23 cellular contexts compared by ENCODE assay signal in the genomic region with DNA sequence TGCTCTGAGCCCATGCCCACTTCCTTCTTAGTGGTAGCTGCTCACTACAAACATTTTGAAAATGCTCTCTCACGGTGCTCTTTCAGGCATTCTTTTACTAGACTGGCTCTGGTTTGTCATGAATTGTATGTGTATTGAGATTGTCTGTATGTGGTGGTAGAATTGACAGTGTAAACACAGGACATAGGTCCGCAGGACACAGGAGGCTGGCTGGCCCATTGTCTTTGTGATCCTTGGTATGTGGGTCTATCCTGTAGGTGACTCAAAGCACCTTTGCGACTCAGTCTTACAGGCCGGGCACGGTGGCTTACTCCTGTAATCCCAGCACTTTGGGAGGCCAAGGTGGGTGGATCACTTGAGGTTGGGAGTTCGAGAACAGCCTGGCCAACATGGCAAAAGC.
DNase-seq lines count a peak whose midpoint lies in the region; ATAC-seq and TF ChIP-seq lines count a peak whose summit lies in the region.
"Had no signal": no experiment of that assay in that cellular context is flagged by ENCODE, and none has a peak within 500 bp of the region (broad histone marks: within the 10 kb centered on the region; RNA-seq: fewer than 3 reads in every experiment).

No MANE protein-coding gene starts in this region.

- no peaks in the 10 kb centered on the region for H3K36me3 Mint-ChIP-seq in neural crest cell (ENCODE audit: low read depth)

- H3K4me1 ChIP-seq in esophagus squamous epithelium: peaks cover 0 to 18% (median 0%) of the 10 kb centered on the region in 3 donors
- H3K4me1 ChIP-seq: BLaER1 treated with 17β-estradiol and CSF1 and Interleukin-3, amounts not matched to agents 10 nM and 100 nM; SJSA1 had no signal

- peak; percentile 28 for DNase-seq in Jurkat, Clone E6-1 (ENCODE audit: low read depth, low spot score)
- DNase-seq in dermis blood vessel endothelial cell: peak; percentile 26
- no peak for DNase-seq in esophagus squamous epithelium (lab: John Stamatoyannopoulos, UW)
- no peak for DNase-seq in neural crest cell (ENCODE audit: low read depth, low spot score)
- no peak for DNase-seq in NCI-H1436 treated with DMSO at 0.1 percent for 48 hours (lab: John Stamatoyannopoulos, UW)
- DNase-seq in DMS 273 treated with DMSO at 0.1 percent for 48 hours (lab: John Stamatoyannopoulos, UW): no peak
- no peak for DNase-seq in globus pallidus (ENCODE audit: low spot score)
- DNase-seq: AML-193; CD4-positive, alpha-beta T cell; HCEC 1CT; Kasumi-1; NCI-H1105 treated with DMSO at 0.1 percent for 48 hours; NCI-H446 treated with DMSO at 0.1 percent for 48 hours; NCI-H526; NCI-H82; NK-92 treated with Interleukin-12 subunit alpha and Interleukin-12 subunit beta, amount 100 ng/mL, for 24 hours had no signal

- no peaks in the 10 kb centered on the region for H3K27me3 Mint-ChIP-seq in neural crest cell (ENCODE audit: low read depth)

- peak overlapping the region; percentile 20 for H3K27ac Mint-ChIP-seq in neural crest cell (ENCODE audit: unreplicated experiment)
- H3K27ac Mint-ChIP-seq: CD4-positive, alpha-beta T cell had no signal

- H3K27me3 ChIP-seq in esophagus squamous epithelium: no peaks in the 10 kb centered on the region
- H3K27me3 ChIP-seq: BLaER1 treated with 17β-estradiol and CSF1 and Interleukin-3, amounts not matched to agents 10 nM and 100 nM; SJSA1 had no signal

- ATAC-seq in GM18858 (IDR thresholded peaks at IDR 0.05; ENCODE audit: unreplicated experiment): no peak
- ATAC-seq: K562, Right ventricle myocardium inferior had no signal

- peak overlapping the region; percentile 18 to 76 (median 56) for H3K27ac ChIP-seq in esophagus squamous epithelium
- H3K27ac ChIP-seq: BLaER1 treated with 17β-estradiol and CSF1 and Interleukin-3, amounts not matched to agents 10 nM and 100 nM; HL-60; PC-9; SJSA1 had no signal

- intact Hi-C loops in esophagus squamous epithelium (cut with DNase I): no loop called here

- TF ChIP-seq CTCF in esophagus squamous epithelium (IDR thresholded peaks at IDR 0.05) (no peak), neural crest cell (conservative IDR thresholded peaks at IDR 0.05) (no peak)

- peaks cover 3% of the 10 kb centered on the region for H3K9me3 Mint-ChIP-seq in neural crest cell
- H3K9me3 Mint-ChIP-seq: CD4-positive, alpha-beta T cell had no signal

- no peaks in the 10 kb centered on the region for H3K36me3 ChIP-seq in esophagus squamous epithelium
- H3K36me3 ChIP-seq: BLaER1 treated with 17β-estradiol and CSF1 and Interleukin-3, amounts not matched to agents 10 nM and 100 nM; SJSA1 had no signal

- H3K4me3 Mint-ChIP-seq in neural crest cell: no peak overlapping the region
- H3K4me3 Mint-ChIP-seq: CD4-positive, alpha-beta T cell had no signal

- H3K4me3 ChIP-seq in Jurkat, Clone E6-1 (ENCODE audit: low read length): no peak overlapping the region
- no peak overlapping the region for H3K4me3 ChIP-seq in esophagus squamous epithelium
- H3K4me3 ChIP-seq: BLaER1 treated with 17β-estradiol and CSF1 and Interleukin-3, amounts not matched to agents 10 nM and 100 nM; K562; PC-9; SJSA1 had no signal

- 65 to 72% methylated on average over 2 to 6 of the region's 6 CpGs for WGBS in esophagus squamous epithelium, 2 donors

- no peak for TF ChIP-seq POLR2A in esophagus squamous epithelium (IDR thresholded peaks at IDR 0.05)

- no peaks in the 10 kb centered on the region for H3K9me3 ChIP-seq in esophagus squamous epithelium
- H3K9me3 ChIP-seq: SJSA1 had no signal

- no peaks in the 10 kb centered on the region for H3K4me1 Mint-ChIP-seq in neural crest cell

Comparison
In these comparisons a context has a peak if more than half of its experiments do, and no peak if none do; other contexts are left out.
1. DNase-seq: peak in Jurkat, Clone E6-1 (single experiment) and dermis blood vessel endothelial cell (single experiment); none in esophagus squamous epithelium (single experiment), neural crest cell (single experiment), NCI-H1436 treated with DMSO at 0.1 percent for 48 hours (single experiment), DMS 273 treated with DMSO at 0.1 percent for 48 hours (single experiment) and globus pallidus (single experiment).